In the genomic region with DNA sequence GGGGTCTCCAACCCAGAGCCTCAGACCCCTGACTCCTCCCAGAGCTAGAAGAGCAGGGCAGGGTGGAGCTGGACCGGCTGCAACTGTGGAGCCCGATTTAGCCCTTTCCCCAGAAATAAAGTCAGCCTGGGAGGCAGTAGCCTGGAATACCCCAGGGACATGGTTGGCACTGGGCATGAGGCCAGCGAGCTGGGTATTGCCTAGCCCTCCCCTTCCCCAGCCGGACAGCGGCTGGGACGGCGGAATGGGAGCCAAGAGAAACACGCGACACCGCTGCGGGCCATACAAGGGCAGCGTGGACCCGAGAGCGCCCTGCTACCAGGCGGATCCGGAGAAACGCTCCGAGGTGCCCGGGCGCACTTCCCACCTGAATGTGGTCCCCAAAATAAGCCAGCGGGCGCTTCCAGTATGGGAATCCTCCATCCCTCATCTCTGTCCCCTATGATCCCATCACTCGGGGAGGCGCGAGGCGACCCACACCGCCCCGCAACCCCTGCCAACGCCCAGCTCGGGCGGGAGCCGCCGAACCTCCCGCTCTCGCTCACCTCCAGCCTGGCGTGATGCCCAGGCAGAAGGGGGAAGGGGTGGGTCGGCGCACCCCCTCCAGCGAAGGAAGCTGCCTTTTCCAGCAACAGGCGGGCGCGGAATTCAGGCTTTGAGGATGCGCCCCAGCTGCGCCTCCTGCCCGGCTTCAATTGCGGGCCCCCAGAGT, we compare ENCODE assay signal across 8 cellular contexts. TPM values are rescaled to one million over a fixed set of nuclear protein-coding genes. Genes with fewer than 3 reads are reported as not detected.
A peak's percentile ranks its signal among the peaks of the same experiment; 100 is the strongest.
DNase-seq lines count a peak whose midpoint lies in the region; ATAC-seq and TF ChIP-seq lines count a peak whose summit lies in the region.

No MANE protein-coding gene starts in this region.

- H4K20me1 ChIP-seq in HCT116 (ENCODE audit: insufficient read depth) (no peaks in the 10 kb centered on the region), osteoblast (ENCODE audit: insufficient read depth, low read length) (no peaks in the 10 kb centered on the region)

- ATAC-seq in HCT116 (peak; percentile 30), foreskin keratinocyte (peak; percentile 5), GM18505 (IDR thresholded peaks at IDR 0.05; ENCODE audit: unreplicated experiment) (no peak), HG03520 (IDR thresholded peaks at IDR 0.05; ENCODE audit: unreplicated experiment) (no peak)

- no peaks in the 10 kb centered on the region for H3K9me3 ChIP-seq in HCT116 (ENCODE audit: control insufficient read depth in 1 of 2, insufficient read depth in 1 of 2, low read depth in 1 of 2, low read length in 2 of 2)
- no peaks in the 10 kb centered on the region for H3K9me3 ChIP-seq in osteoblast (ENCODE audit: low read depth, low read length)

- peak overlapping the region; percentile 66 for H3K27ac ChIP-seq in HCT116 (ENCODE audit: low read depth, low read length)
- H3K27ac ChIP-seq in VCaP = peak overlapping the region; percentile 78
- H3K27ac ChIP-seq in foreskin keratinocyte = no peak overlapping the region
- H3K27ac ChIP-seq in osteoblast (ENCODE audit: low read depth, low read length) = no peak overlapping the region

- DNase-seq in ACHN = peak; percentile 39
- no peak for DNase-seq in HCT116 (ENCODE audit: low read depth, low spot score)
- peak in 1 of 2 donors; percentile 48 for DNase-seq in foreskin keratinocyte
- peak; percentile 91 for DNase-seq in osteoblast (ENCODE audit: insufficient read length, low spot score, missing footprints)
- no peak for DNase-seq in RKO (ENCODE audit: low spot score)

- intact Hi-C loops in HCT116 (cut with micrococcal nuclease) = no loop called here

- no peaks in the 10 kb centered on the region for H3K9me2 ChIP-seq in HCT116 (ENCODE audit: insufficient read depth)

- peak overlapping the region; percentile 71 for H3K9ac ChIP-seq in HCT116 (ENCODE audit: low read length)

- TF ChIP-seq RAD21 in HCT116 (IDR thresholded peaks at IDR 0.05; ENCODE audit: low read depth) = no peak

- H3K79me2 ChIP-seq in HCT116 (ENCODE audit: insufficient read depth, low read length) (no peaks in the 10 kb centered on the region; the same call in 1 of the 2 replicates), osteoblast (ENCODE audit: insufficient read depth, low read length) (no peaks in the 10 kb centered on the region)

- POLR2A ChIA-PET in HCT116 (lab: Charles Lee) = interaction anchor here (1.3 kb wide), 1 partner anchor 11 kb away, joined by 3 read pairs; no protein-coding TSS in a partner anchor

- CTCF ChIA-PET in HCT116 (lab: Charles Lee) = interaction anchor here (1.0 to 2.1 kb wide), 2 partner anchors 22 to 24 kb away, joined by 3 to 12 read pairs; no protein-coding TSS in a partner anchor

- H3K27me3 ChIP-seq in HCT116 (ENCODE audit: insufficient read depth, low read length) (no peaks in the 10 kb centered on the region), foreskin keratinocyte (no peaks in the 10 kb centered on the region), osteoblast (ENCODE audit: insufficient read depth, low read length) (no peaks in the 10 kb centered on the region)

- in situ Hi-C loops in ACHN (cut with HindIII; ENCODE audit: low pct_ligation_motif_present, low pct_unique_long_range_greater_than_20kb, low sequenced_read_pairs) = no loop called here

- peak overlapping the region; percentile 82 for H2AFZ ChIP-seq in HCT116 (ENCODE audit: low read depth, low read length, poor library complexity, severe bottlenecking)
- H2AFZ ChIP-seq in osteoblast (ENCODE audit: low read length) = peak overlapping the region; percentile 72

- TF ChIP-seq CTCF in HCT116 (IDR thresholded peaks at IDR 0.05 in 2 of 3, conservative IDR thresholded peaks at IDR 0.05 in 1 of 3; ENCODE audit: borderline replicate concordance in 1 of 3, insufficient read depth in 1 of 3, low read depth in 2 of 3, low read length in 2 of 3) (no peak), VCaP (conservative IDR thresholded peaks at IDR 0.05) (no peak), foreskin keratinocyte (conservative IDR thresholded peaks at IDR 0.05) (no peak), osteoblast (IDR thresholded peaks at IDR 0.05; ENCODE audit: extremely low read depth, low read depth, low read length) (no peak)

- H3K4me2 ChIP-seq in HCT116 (ENCODE audit: low read length) (peak overlapping the region; percentile 99), osteoblast (ENCODE audit: insufficient read depth, low read length) (peak overlapping the region; percentile 89)

- H3K36me3 ChIP-seq in HCT116 (ENCODE audit: control insufficient read depth in 1 of 2, insufficient read depth in 2 of 2, low read length in 2 of 2) (peaks cover 0 to 8% of the 10 kb centered on the region in 2 experiments; a peak in 3 of 4 replicates), osteoblast (ENCODE audit: insufficient read depth, low read length) (peaks cover 5% of the 10 kb centered on the region)

- RAD21 ChIA-PET in HCT116 (lab: Charles Lee; ENCODE audit: low non-redundant PET in 1 of 2, low total read pairs in 2 of 2, uncharacterized antibody in 2 of 2, unreplicated experiment in 2 of 2) = no interaction called here

- peaks cover 16 to 39% of the 10 kb centered on the region in 2 experiments for H3K4me1 ChIP-seq in HCT116 (ENCODE audit: control insufficient read depth in 1 of 2, insufficient read depth in 2 of 2, low read length in 2 of 2)
- peaks cover under 1% of the 10 kb centered on the region for H3K4me1 ChIP-seq in foreskin keratinocyte
- H3K4me1 ChIP-seq in osteoblast (ENCODE audit: insufficient read depth, low read length) = peaks cover 44% of the 10 kb centered on the region

- TF ChIP-seq POLR2A in HCT116 (IDR thresholded peaks at IDR 0.05; ENCODE audit: borderline replicate concordance, extremely low read depth, insufficient read depth, insufficient read length) (no peak), GM18505 (IDR thresholded peaks at IDR 0.05; ENCODE audit: borderline replicate concordance, extremely low read depth, insufficient read depth, insufficient read length) (no peak)

- peak overlapping the region; percentile 63 to 75 for H3K4me3 ChIP-seq in HCT116 (replicated peaks in 1 of 2; ENCODE audit: low read depth in 1 of 2, low read length in 2 of 2)
- H3K4me3 ChIP-seq in osteoblast (ENCODE audit: insufficient read depth, low read length) = peak overlapping the region; percentile 74

- no TSS peak for BruUV-seq in HCT116 (replicated peaks; lab: Mats Ljungman, UMichigan)

TF ChIP-seq in HCT116, 20 proteins besides CTCF, POLR2A, EP300 and RAD21:
- TF ChIP-seq EZH2phosphoT487 (IDR thresholded peaks at IDR 0.05; ENCODE audit: borderline replicate concordance) (no peak), TCF7L2 (IDR thresholded peaks at IDR 0.05; ENCODE audit: borderline replicate concordance, extremely low read depth, insufficient read depth, insufficient read length) (no peak), JUND (IDR thresholded peaks at IDR 0.05) (no peak), EGR1 (IDR thresholded peaks at IDR 0.05; ENCODE audit: low read depth) (no peak), POLR2AphosphoS5 (IDR thresholded peaks at IDR 0.05; ENCODE audit: low read depth, low read length) (no peak), FOSL1 (IDR thresholded peaks at IDR 0.05; ENCODE audit: low read depth) (no peak), CEBPB (IDR thresholded peaks at IDR 0.05; ENCODE audit: low read depth) (no peak)
- TF ChIP-seq, protein P1, sequence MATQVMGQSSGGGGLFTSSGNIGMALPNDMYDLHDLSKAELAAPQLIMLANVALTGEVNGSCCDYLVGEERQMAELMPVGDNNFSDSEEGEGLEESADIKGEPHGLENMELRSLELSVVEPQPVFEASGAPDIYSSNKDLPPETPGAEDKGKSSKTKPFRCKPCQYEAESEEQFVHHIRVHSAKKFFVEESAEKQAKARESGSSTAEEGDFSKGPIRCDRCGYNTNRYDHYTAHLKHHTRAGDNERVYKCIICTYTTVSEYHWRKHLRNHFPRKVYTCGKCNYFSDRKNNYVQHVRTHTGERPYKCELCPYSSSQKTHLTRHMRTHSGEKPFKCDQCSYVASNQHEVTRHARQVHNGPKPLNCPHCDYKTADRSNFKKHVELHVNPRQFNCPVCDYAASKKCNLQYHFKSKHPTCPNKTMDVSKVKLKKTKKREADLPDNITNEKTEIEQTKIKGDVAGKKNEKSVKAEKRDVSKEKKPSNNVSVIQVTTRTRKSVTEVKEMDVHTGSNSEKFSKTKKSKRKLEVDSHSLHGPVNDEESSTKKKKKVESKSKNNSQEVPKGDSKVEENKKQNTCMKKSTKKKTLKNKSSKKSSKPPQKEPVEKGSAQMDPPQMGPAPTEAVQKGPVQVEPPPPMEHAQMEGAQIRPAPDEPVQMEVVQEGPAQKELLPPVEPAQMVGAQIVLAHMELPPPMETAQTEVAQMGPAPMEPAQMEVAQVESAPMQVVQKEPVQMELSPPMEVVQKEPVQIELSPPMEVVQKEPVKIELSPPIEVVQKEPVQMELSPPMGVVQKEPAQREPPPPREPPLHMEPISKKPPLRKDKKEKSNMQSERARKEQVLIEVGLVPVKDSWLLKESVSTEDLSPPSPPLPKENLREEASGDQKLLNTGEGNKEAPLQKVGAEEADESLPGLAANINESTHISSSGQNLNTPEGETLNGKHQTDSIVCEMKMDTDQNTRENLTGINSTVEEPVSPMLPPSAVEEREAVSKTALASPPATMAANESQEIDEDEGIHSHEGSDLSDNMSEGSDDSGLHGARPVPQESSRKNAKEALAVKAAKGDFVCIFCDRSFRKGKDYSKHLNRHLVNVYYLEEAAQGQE (IDR thresholded peaks at IDR 0.05; ENCODE audit: low read depth) = no peak
- TF ChIP-seq, protein P2, sequence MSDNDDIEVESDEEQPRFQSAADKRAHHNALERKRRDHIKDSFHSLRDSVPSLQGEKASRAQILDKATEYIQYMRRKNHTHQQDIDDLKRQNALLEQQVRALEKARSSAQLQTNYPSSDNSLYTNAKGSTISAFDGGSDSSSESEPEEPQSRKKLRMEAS (IDR thresholded peaks at IDR 0.05) = no peak

RNA-seq across cellular contexts. Expression of a gene that starts 0.8 kb away (rescaled TPM):
- total RNA-seq in HCT116 (2021; ENCODE audit: unreplicated experiment) (17.4 TPM), foreskin keratinocyte (25.5 and 34.0 TPM in 2 replicates), osteoblast (11.2 and 14.1 TPM in 2 replicates)
- polyA plus RNA-seq in HCT116 (2012) = 18.3 and 20.6 TPM in 2 replicates
- polyA plus RNA-seq in foreskin keratinocyte = 12.5 and 20.2 TPM in 2 replicates

RNA-seq across cellular contexts. Expression of a gene that starts 18.2 kb away (rescaled TPM):
- total RNA-seq in HCT116 (2021; ENCODE audit: unreplicated experiment) (45.6 TPM), foreskin keratinocyte (30.1 and 35.2 TPM in 2 replicates), osteoblast (4.0 and 5.0 TPM in 2 replicates)
- 49.8 and 55.4 TPM in 2 replicates for polyA plus RNA-seq in HCT116 (2012)
- 41.0 and 49.9 TPM in 2 replicates for polyA plus RNA-seq in foreskin keratinocyte

RNA-seq across cellular contexts. Expression of a gene that starts 24.5 kb away (rescaled TPM):
- total RNA-seq in HCT116 (2021; ENCODE audit: unreplicated experiment) (not detected), foreskin keratinocyte (not detected in 2 replicates), osteoblast (35.9 and 41.3 TPM in 2 replicates)
- polyA plus RNA-seq in HCT116 (2012) = not detected in 2 replicates
- 0.03 and 0.07 TPM in 2 replicates for polyA plus RNA-seq in foreskin keratinocyte

RNA-seq across cellular contexts. Expression of a gene that starts 30.3 kb away (rescaled TPM):
- not detected for total RNA-seq in HCT116 (2021; ENCODE audit: unreplicated experiment)
- polyA plus RNA-seq in HCT116 (2012) = not detected in 2 replicates
- not detected in 2 replicates for total RNA-seq in foreskin keratinocyte
- not detected in 2 replicates for polyA plus RNA-seq in foreskin keratinocyte
- not detected in 2 replicates for total RNA-seq in osteoblast

Comparison
In these comparisons a context has a peak if more than half of its experiments do, and no peak if none do; other contexts are left out.
1. DNase-seq: peak in ACHN (single experiment) and osteoblast (single experiment); none in HCT116 (single experiment) and RKO (single experiment).
2. ATAC-seq: peak in HCT116 (single experiment) and foreskin keratinocyte (single experiment); none in GM18505 (single experiment) and HG03520 (single experiment).
3. H3K27ac ChIP-seq: peak in HCT116 (single experiment) and VCaP (single experiment); none in foreskin keratinocyte (single experiment) and osteoblast (single experiment).
4. RNA of a gene that starts 24.5 kb away (total RNA-seq): 35.9 to 41.3 TPM in osteoblast; not detected in HCT116 (single experiment) and not detected in foreskin keratinocyte; every median in the first group is over 10 times any median in the second.